Comparison of ENCODE assay signal across 38 cellular contexts in the genomic region with DNA sequence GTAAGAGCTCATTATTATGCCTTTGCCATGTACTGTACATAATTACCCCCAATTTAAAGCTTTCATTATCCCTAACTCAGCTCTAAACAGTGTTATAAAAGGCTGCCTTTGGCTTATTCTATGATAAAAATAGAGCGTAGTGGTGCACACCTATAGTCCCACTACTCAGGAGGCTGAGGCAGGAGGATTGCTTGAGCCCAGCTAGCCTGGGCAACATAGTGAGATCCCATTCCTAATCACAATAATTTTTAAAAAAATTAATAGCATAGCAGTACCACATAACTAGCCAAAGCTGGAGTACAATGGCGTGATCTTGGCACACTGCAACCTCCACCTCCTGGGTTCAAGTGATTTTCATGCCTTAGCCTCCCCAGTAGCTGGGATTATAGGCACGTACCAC.
"Had no signal": no experiment of that assay in that cellular context is flagged by ENCODE, and none has a peak within 500 bp of the region (broad histone marks: within the 10 kb centered on the region; RNA-seq: fewer than 3 reads in every experiment).

No MANE protein-coding gene starts in this region.

- H3K4me1 Mint-ChIP-seq: activated T-helper 17 cell treated with anti-CD3 and anti-CD28 coated beads, Interleukin-2, amount 50 U/mL, for 72 hours; brain had no signal

- ATAC-seq: activated naive CD4-positive, alpha-beta T cell treated with anti-CD3 and anti-CD28 coated beads, Interleukin-2, amount 50 U/mL, for 72 hours; activated naive CD8-positive, alpha-beta T cell treated with anti-CD3 and anti-CD28 coated beads, Interleukin-2, amount 50 U/mL, for 24 hours; activated T-cell treated with anti-CD3 and anti-CD28 coated beads, Interleukin-2, amount 50 U/mL, for 4 hours; activated T-cell treated with anti-CD3 and anti-CD28 coated beads, Interleukin-2, amount 50 U/mL, for 72 hours; activated T-helper 17 cell treated with anti-CD3 and anti-CD28 coated beads, Interleukin-2, amount 50 U/mL, for 72 hours; body of pancreas had no signal

- H3K4me3 ChIP-seq: adrenal gland, ascending aorta, body of pancreas, breast epithelium, cardiac muscle cell had no signal

- H3K4me1 ChIP-seq: ascending aorta, body of pancreas, breast epithelium had no signal

- H3K9me3 Mint-ChIP-seq: activated naive CD4-positive, alpha-beta T cell treated with anti-CD3 and anti-CD28 coated beads for 36 hours; activated naive CD4-positive, alpha-beta T cell treated with anti-CD3 and anti-CD28 coated beads, Interleukin-2, amount 10 ng/mL, durations not matched to agents 7 days and 5 days; activated naive CD4-positive, alpha-beta T cell treated with anti-CD3 and anti-CD28 coated beads, Interleukin-2, amount 50 U/mL, for 24 hours; activated naive CD4-positive, alpha-beta T cell treated with anti-CD3 and anti-CD28 coated beads, Interleukin-2, amount 50 U/mL, for 72 hours; activated naive CD8-positive, alpha-beta T cell treated with anti-CD3 and anti-CD28 coated beads for 36 hours; activated naive CD8-positive, alpha-beta T cell treated with anti-CD3 and anti-CD28 coated beads, Interleukin-2, amount 10 ng/mL, durations not matched to agents 7 days and 5 days; activated naive CD8-positive, alpha-beta T cell treated with anti-CD3 and anti-CD28 coated beads, Interleukin-2, amount 50 U/mL, for 24 hours; activated T-cell treated with anti-CD3 and anti-CD28 coated beads, Interleukin-2, amount 50 U/mL, for 4 hours; activated T-cell treated with anti-CD3 and anti-CD28 coated beads, Interleukin-2, amount 50 U/mL, for 72 hours; activated T-helper 1 cell treated with anti-CD3 and anti-CD28 coated beads, Interleukin-12 subunit alpha, Interleukin-12 subunit beta, Interleukin-2, Interleukin-4 antibody, amounts not matched to agents 30 ng/mL and 10 ng/mL and 1 ng/mL, durations not matched to agents 14 hours and 24 hours and 36 hours; activated T-helper 17 cell treated with anti-CD3 and anti-CD28 coated beads, Interleukin-2, amount 50 U/mL, for 72 hours; activated T-helper 2 cell treated with anti-CD3 and anti-CD28 coated beads, Interferon-gamma antibody, Interleukin-2, Interleukin-4, amounts not matched to agents 10 μg/mL and 5 μg/mL and 100 μg/mL, durations not matched to agents 14 hours and 24 hours and 36 hours; brain; central memory CD8-positive, alpha-beta T cell had no signal

- DNase-seq: activated effector memory CD4-positive, alpha-beta T cell treated with anti-CD3 and anti-CD28 coated beads, Interleukin-2, amount 50 U/mL, for 16 hours; activated effector memory CD4-positive, alpha-beta T cell treated with Interleukin-2 at 50 U/mL for 16 hours; activated gamma-delta T cell; activated gamma-delta T cell treated with Interleukin-2 at 50 U/mL for 16 hours; activated naive CD4-positive, alpha-beta T cell; activated naive CD4-positive, alpha-beta T cell treated with anti-CD3 and anti-CD28 coated beads for 36 hours; activated naive CD4-positive, alpha-beta T cell treated with anti-CD3 and anti-CD28 coated beads, Interleukin-2, amount 10 ng/mL, durations not matched to agents 7 days and 5 days; activated naive CD4-positive, alpha-beta T cell treated with anti-CD3 and anti-CD28 coated beads, Interleukin-2, amount 50 U/mL, for 16 hours; activated naive CD4-positive, alpha-beta T cell treated with Interleukin-2 at 50 U/mL for 16 hours; activated naive CD8-positive, alpha-beta T cell treated with anti-CD3 and anti-CD28 coated beads for 36 hours; activated naive CD8-positive, alpha-beta T cell treated with anti-CD3 and anti-CD28 coated beads, Interleukin-2, amount 10 ng/mL, durations not matched to agents 7 days and 5 days; activated naive CD8-positive, alpha-beta T cell treated with anti-CD3 and anti-CD28 coated beads, Interleukin-2, amount 50 U/mL, for 24 hours; activated T-cell treated with anti-CD3 and anti-CD28 coated beads, Interleukin-2, amount 50 U/mL, for 4 hours; activated T-cell treated with anti-CD3 and anti-CD28 coated beads, Interleukin-2, amount 50 U/mL, for 48 hours; activated T-cell treated with anti-CD3 and anti-CD28 coated beads, Interleukin-2, amount 50 U/mL, for 72 hours; adrenal gland; amniotic stem cell; amygdala; anterior cingulate cortex; aorta; body of pancreas; brain microvascular endothelial cell; caudate nucleus; central memory CD4-positive, alpha-beta T cell; cerebellar nuclear complex had no signal

- H3K4me3 Mint-ChIP-seq: activated naive CD4-positive, alpha-beta T cell treated with anti-CD3 and anti-CD28 coated beads for 36 hours; activated naive CD4-positive, alpha-beta T cell treated with anti-CD3 and anti-CD28 coated beads, Interleukin-2, amount 10 ng/mL, durations not matched to agents 7 days and 5 days; activated naive CD4-positive, alpha-beta T cell treated with anti-CD3 and anti-CD28 coated beads, Interleukin-2, amount 50 U/mL, for 24 hours; activated naive CD8-positive, alpha-beta T cell; activated naive CD8-positive, alpha-beta T cell treated with anti-CD3 and anti-CD28 coated beads for 36 hours; activated naive CD8-positive, alpha-beta T cell treated with anti-CD3 and anti-CD28 coated beads, Interleukin-2, amount 10 ng/mL, durations not matched to agents 7 days and 5 days; activated naive CD8-positive, alpha-beta T cell treated with anti-CD3 and anti-CD28 coated beads, Interleukin-2, amount 50 U/mL, for 24 hours; activated T-cell treated with anti-CD3 and anti-CD28 coated beads, Interleukin-2, amount 50 U/mL, for 4 hours; activated T-cell treated with anti-CD3 and anti-CD28 coated beads, Interleukin-2, amount 50 U/mL, for 72 hours; activated T-helper 1 cell treated with anti-CD3 and anti-CD28 coated beads, Interleukin-12 subunit alpha, Interleukin-12 subunit beta, Interleukin-2, Interleukin-4 antibody, amounts not matched to agents 30 ng/mL and 10 ng/mL and 1 ng/mL, durations not matched to agents 14 hours and 24 hours and 36 hours; activated T-helper 17 cell treated with anti-CD3 and anti-CD28 coated beads, Interleukin-2, amount 50 U/mL, for 72 hours; brain; central memory CD8-positive, alpha-beta T cell had no signal

- FAIRE-seq: astrocyte, bronchial epithelial cell had no signal

- H3K27ac Mint-ChIP-seq: activated naive CD4-positive, alpha-beta T cell treated with anti-CD3 and anti-CD28 coated beads for 36 hours; activated naive CD4-positive, alpha-beta T cell treated with anti-CD3 and anti-CD28 coated beads, Interleukin-2, amount 10 ng/mL, durations not matched to agents 7 days and 5 days; activated naive CD4-positive, alpha-beta T cell treated with anti-CD3 and anti-CD28 coated beads, Interleukin-2, amount 50 U/mL, for 24 hours; activated naive CD4-positive, alpha-beta T cell treated with anti-CD3 and anti-CD28 coated beads, Interleukin-2, amount 50 U/mL, for 72 hours; activated naive CD8-positive, alpha-beta T cell; activated naive CD8-positive, alpha-beta T cell treated with anti-CD3 and anti-CD28 coated beads for 36 hours; activated naive CD8-positive, alpha-beta T cell treated with anti-CD3 and anti-CD28 coated beads, Interleukin-2, amount 10 ng/mL, durations not matched to agents 7 days and 5 days; activated naive CD8-positive, alpha-beta T cell treated with anti-CD3 and anti-CD28 coated beads, Interleukin-2, amount 50 U/mL, for 24 hours; activated T-cell treated with anti-CD3 and anti-CD28 coated beads, Interleukin-2, amount 50 U/mL, for 72 hours; activated T-helper 1 cell treated with anti-CD3 and anti-CD28 coated beads, Interleukin-12 subunit alpha, Interleukin-12 subunit beta, Interleukin-2, Interleukin-4 antibody, amounts not matched to agents 30 ng/mL and 10 ng/mL and 1 ng/mL, durations not matched to agents 14 hours and 24 hours and 36 hours; activated T-helper 17 cell treated with anti-CD3 and anti-CD28 coated beads, Interleukin-2, amount 50 U/mL, for 72 hours; activated T-helper 2 cell treated with anti-CD3 and anti-CD28 coated beads, Interferon-gamma antibody, Interleukin-2, Interleukin-4, amounts not matched to agents 10 μg/mL and 5 μg/mL and 100 μg/mL, durations not matched to agents 14 hours and 24 hours and 36 hours had no signal

- H3K27me3 ChIP-seq: adrenal gland, ascending aorta, body of pancreas, brain microvascular endothelial cell, breast epithelium, cardiac muscle cell had no signal

- H3K9me3 ChIP-seq: ascending aorta, body of pancreas, breast epithelium had no signal

- H3K27ac ChIP-seq: adrenal gland, ascending aorta, body of pancreas, brain microvascular endothelial cell, breast epithelium, cardiac muscle cell had no signal

- H3K27me3 Mint-ChIP-seq: activated naive CD4-positive, alpha-beta T cell treated with anti-CD3 and anti-CD28 coated beads, Interleukin-2, amount 10 ng/mL, durations not matched to agents 7 days and 5 days; activated naive CD4-positive, alpha-beta T cell treated with anti-CD3 and anti-CD28 coated beads, Interleukin-2, amount 50 U/mL, for 24 hours; activated naive CD8-positive, alpha-beta T cell; activated naive CD8-positive, alpha-beta T cell treated with anti-CD3 and anti-CD28 coated beads for 36 hours; activated naive CD8-positive, alpha-beta T cell treated with anti-CD3 and anti-CD28 coated beads, Interleukin-2, amount 10 ng/mL, durations not matched to agents 7 days and 5 days; activated naive CD8-positive, alpha-beta T cell treated with anti-CD3 and anti-CD28 coated beads, Interleukin-2, amount 50 U/mL, for 24 hours; activated T-helper 17 cell treated with anti-CD3 and anti-CD28 coated beads, Interleukin-2, amount 50 U/mL, for 72 hours; brain; central memory CD8-positive, alpha-beta T cell had no signal
